ENCODE assay signal across 1 cellular context in the genomic region with DNA sequence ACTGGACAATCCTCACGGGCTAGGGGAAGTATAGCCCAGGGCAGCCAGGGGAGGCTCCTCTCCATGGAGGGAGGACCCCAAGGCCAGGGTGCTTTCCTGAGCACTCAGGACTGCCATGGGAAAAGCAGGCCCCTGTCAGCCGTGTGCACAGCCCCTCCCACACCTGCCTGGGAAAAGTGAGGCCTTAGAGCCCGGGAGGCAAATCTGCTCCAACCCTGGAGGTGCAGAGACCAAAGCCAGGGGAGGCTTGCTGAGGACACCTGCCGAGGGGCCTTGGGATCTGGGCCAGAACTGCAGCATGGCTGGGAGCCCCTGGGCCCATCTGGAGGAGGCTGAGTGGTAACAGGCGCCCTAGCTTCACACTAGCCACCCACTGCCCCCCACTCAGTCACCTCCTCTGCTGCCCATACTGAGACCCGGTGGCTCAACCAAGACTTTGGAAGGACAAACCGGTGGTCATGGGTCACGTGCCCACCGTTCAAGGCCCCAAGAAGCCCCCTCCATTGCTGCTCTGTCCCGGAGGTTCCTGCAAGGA.
TF ChIP-seq lines count a peak whose summit lies in the region.

No MANE protein-coding gene starts in this region.

TF ChIP-seq in H1, 55 proteins besides CTCF, POLR2A, EP300 and RAD21:
- TF ChIP-seq GABPA (IDR thresholded peaks at IDR 0.05; ENCODE audit: borderline replicate concordance, insufficient read depth, low read length) (no peak), SP2 (IDR thresholded peaks at IDR 0.05; ENCODE audit: low read length) (no peak), SAP30 (IDR thresholded peaks at IDR 0.05; ENCODE audit: insufficient read depth, insufficient replicate concordance, low read length) (no peak), CBX5 (IDR thresholded peaks at IDR 0.05; ENCODE audit: low read depth, low read length) (no peak), E2F6 (IDR thresholded peaks at IDR 0.05) (no peak), GTF2F1 (IDR thresholded peaks at IDR 0.05; ENCODE audit: borderline replicate concordance, low read depth, low read length) (no peak), TEAD4 (IDR thresholded peaks at IDR 0.05; ENCODE audit: low read depth, low read length) (no peak), NANOG (IDR thresholded peaks at IDR 0.05; ENCODE audit: insufficient read depth, low read depth, low read length, poor library complexity, severe bottlenecking) (no peak), CHD1 (IDR thresholded peaks at IDR 0.05; ENCODE audit: low read depth, low read length) (no peak), YY1 (IDR thresholded peaks at IDR 0.05; ENCODE audit: low read depth, low read length) (no peak)
TF ChIP-seq in H1: peak in this region for 0.
